ENCODE assay signal across 21 cellular contexts in the genomic region with DNA sequence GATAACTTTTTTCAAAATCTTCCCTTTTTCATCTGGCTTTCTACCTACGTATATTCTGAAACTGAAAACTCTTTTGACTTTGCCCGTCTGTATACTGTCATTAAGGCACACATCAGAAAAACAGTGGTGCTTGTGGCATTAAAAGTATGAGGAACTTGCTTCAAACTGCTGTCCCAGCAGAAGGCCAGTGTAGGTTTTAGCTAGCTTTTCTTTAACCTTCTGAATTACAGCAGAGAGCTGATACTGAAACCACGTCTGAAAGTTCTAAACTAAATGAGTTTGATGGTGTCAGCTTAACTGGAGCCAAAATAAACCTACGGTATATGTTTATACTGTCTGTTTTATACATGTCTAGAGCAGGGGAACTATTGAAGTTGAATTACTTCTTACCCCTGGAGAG.
DNase-seq lines count a peak whose midpoint lies in the region; ATAC-seq, FAIRE-seq and TF ChIP-seq lines count a peak whose summit lies in the region.
"Had no signal": no experiment of that assay in that cellular context is flagged by ENCODE, and none has a peak within 500 bp of the region (broad histone marks: within the 10 kb centered on the region; RNA-seq: fewer than 3 reads in every experiment).

No MANE protein-coding gene starts in this region.

- no peaks in the 10 kb centered on the region for H4K20me1 ChIP-seq in astrocyte (ENCODE audit: insufficient read depth, low read length)
- H4K20me1 ChIP-seq: BLaER1 treated with 17β-estradiol and CSF1 and Interleukin-3, amounts not matched to agents 10 nM and 100 nM had no signal

- H3K27ac ChIP-seq in astrocyte (ENCODE audit: low read depth, low read length) (no peak overlapping the region), caudate nucleus (ENCODE audit: low read depth, low read length) (no peak overlapping the region), spleen (no peak overlapping the region)
- H3K27ac ChIP-seq: BLaER1 treated with 17β-estradiol and CSF1 and Interleukin-3, amounts not matched to agents 10 nM and 100 nM; gastrocnemius medialis; uterus had no signal

- DNase-seq in astrocyte (ENCODE audit: low read depth) (no peak), nephron progenitor cell (no peak), caudate nucleus (lab: John Stamatoyannopoulos, UW) (no peak), spleen (no peak)
- DNase-seq in activated CD4-positive, alpha-beta T cell treated with anti-CD3 and anti-CD28 coated beads for 48 hours: no peak
- DNase-seq: activated CD4-positive, alpha-beta T cell treated with anti-CD3 and anti-CD28 coated beads, Interleukin-2, amount 50 U/mL, for 1 hour; EL; gastrocnemius medialis; NCI-H146; NCI-H510A; stimulated activated CD4-positive, alpha-beta T cell treated with anti-CD3 and anti-CD28 coated beads, Interleukin-4, amount 100 ng/mL, for 1 hour; T-helper 17 cell; uterus had no signal

- intact Hi-C loops in spleen (cut with DNase I; ENCODE audit: low total_unique reads): no loop called here

- TF ChIP-seq CTCF in astrocyte (IDR thresholded peaks at IDR 0.05; ENCODE audit: insufficient read depth, low read depth, low read length): no peak
- TF ChIP-seq CTCF in nephron progenitor cell (IDR thresholded peaks at IDR 0.05): no peak
- no peak for TF ChIP-seq CTCF in spleen (IDR thresholded peaks at IDR 0.05 in 8 of 11, conservative IDR thresholded peaks at IDR 0.05 in 3 of 11)

- H3K79me2 ChIP-seq in astrocyte (ENCODE audit: insufficient read depth, low read length): no peaks in the 10 kb centered on the region

- H3K4me1 ChIP-seq in astrocyte (ENCODE audit: insufficient read depth, low read length): no peaks in the 10 kb centered on the region
- no peaks in the 10 kb centered on the region for H3K4me1 ChIP-seq in spleen
- H3K4me1 ChIP-seq: BLaER1 treated with 17β-estradiol and CSF1 and Interleukin-3, amounts not matched to agents 10 nM and 100 nM; gastrocnemius medialis; uterus had no signal

- H3K27me3 Mint-ChIP-seq in astrocyte (ENCODE audit: low read depth, unreplicated experiment) (no peaks in the 10 kb centered on the region), nephron progenitor cell (ENCODE audit: low read depth, poor library complexity) (no peaks in the 10 kb centered on the region)
- H3K27me3 Mint-ChIP-seq: brain; IgD-negative memory B cell; stimulated activated memory B cell treated with anti-CD40 and anti-IgM and Interleukin-4, amounts not matched to agents 10 μg/mL and 1 μg/mL and 100 μg/mL, for 72 hours; T-helper 17 cell had no signal

- H3K4me2 ChIP-seq in astrocyte (ENCODE audit: low read length): no peak overlapping the region
- H3K4me2 ChIP-seq: BLaER1 treated with 17β-estradiol and CSF1 and Interleukin-3, amounts not matched to agents 10 nM and 100 nM had no signal

- H2AFZ ChIP-seq in astrocyte (ENCODE audit: low read depth, low read length): peak overlapping the region; percentile 65

- H3K27me3 ChIP-seq in astrocyte (ENCODE audit: insufficient read depth, low read length): no peaks in the 10 kb centered on the region
- no peaks in the 10 kb centered on the region for H3K27me3 ChIP-seq in spleen (replicated peaks in 1 of 7)
- H3K27me3 ChIP-seq: BLaER1 treated with 17β-estradiol and CSF1 and Interleukin-3, amounts not matched to agents 10 nM and 100 nM; gastrocnemius medialis; uterus had no signal

- no peak overlapping the region for H3K27ac Mint-ChIP-seq in astrocyte (ENCODE audit: unreplicated experiment)
- peak overlapping the region; percentile 88 for H3K27ac Mint-ChIP-seq in nephron progenitor cell
- H3K27ac Mint-ChIP-seq: activated T-helper 2 cell treated with anti-CD3 and anti-CD28 coated beads, Interferon-gamma antibody, Interleukin-2, Interleukin-4, amounts not matched to agents 10 μg/mL and 5 μg/mL and 100 μg/mL, durations not matched to agents 14 hours and 24 hours and 36 hours; brain; IgD-negative memory B cell; stimulated activated memory B cell treated with anti-CD40 and anti-IgM and Interleukin-4, amounts not matched to agents 10 μg/mL and 1 μg/mL and 100 μg/mL, for 72 hours; T-helper 17 cell had no signal

- no peaks in the 10 kb centered on the region for H3K9me3 ChIP-seq in astrocyte (ENCODE audit: insufficient read depth, low read depth, low read length)
- no peaks in the 10 kb centered on the region for H3K9me3 ChIP-seq in spleen
- H3K9me3 ChIP-seq: BLaER1 treated with 17β-estradiol and CSF1 and Interleukin-3, amounts not matched to agents 10 nM and 100 nM; gastrocnemius medialis; uterus had no signal

- no peak for FAIRE-seq in astrocyte (lab: Jason Lieb, UNC)

- H3K4me3 Mint-ChIP-seq in astrocyte (ENCODE audit: unreplicated experiment) (no peak overlapping the region), nephron progenitor cell (no peak overlapping the region)
- H3K4me3 Mint-ChIP-seq: brain; IgD-negative memory B cell; stimulated activated memory B cell treated with anti-CD40 and anti-IgM and Interleukin-4, amounts not matched to agents 10 μg/mL and 1 μg/mL and 100 μg/mL, for 72 hours; T-helper 17 cell had no signal

- H3K9me3 Mint-ChIP-seq in astrocyte (ENCODE audit: unreplicated experiment) (no peaks in the 10 kb centered on the region), nephron progenitor cell (no peaks in the 10 kb centered on the region)
- H3K9me3 Mint-ChIP-seq: activated T-helper 2 cell treated with anti-CD3 and anti-CD28 coated beads, Interferon-gamma antibody, Interleukin-2, Interleukin-4, amounts not matched to agents 10 μg/mL and 5 μg/mL and 100 μg/mL, durations not matched to agents 14 hours and 24 hours and 36 hours; brain; IgD-negative memory B cell; stimulated activated memory B cell treated with anti-CD40 and anti-IgM and Interleukin-4, amounts not matched to agents 10 μg/mL and 1 μg/mL and 100 μg/mL, for 72 hours had no signal

- no peaks in the 10 kb centered on the region for H3K36me3 Mint-ChIP-seq in astrocyte (ENCODE audit: low read depth, unreplicated experiment)
- H3K36me3 Mint-ChIP-seq in nephron progenitor cell (ENCODE audit: low read depth): no peaks in the 10 kb centered on the region
- H3K36me3 Mint-ChIP-seq: brain; IgD-negative memory B cell; stimulated activated memory B cell treated with anti-CD40 and anti-IgM and Interleukin-4, amounts not matched to agents 10 μg/mL and 1 μg/mL and 100 μg/mL, for 72 hours had no signal

- no peak overlapping the region for H3K9ac ChIP-seq in astrocyte (ENCODE audit: low read length)
- H3K9ac ChIP-seq: BLaER1 treated with 17β-estradiol and CSF1 and Interleukin-3, amounts not matched to agents 10 nM and 100 nM had no signal

- 60 to 76% (median 68%) methylated on average over 4 of the region's 4 CpGs for WGBS in spleen, 5 donors

- no peak overlapping the region for H3K4me3 ChIP-seq in astrocyte (ENCODE audit: insufficient read depth, low read depth, low read length)
- no peak overlapping the region for H3K4me3 ChIP-seq in spleen
- H3K4me3 ChIP-seq: BLaER1 treated with 17β-estradiol and CSF1 and Interleukin-3, amounts not matched to agents 10 nM and 100 nM; gastrocnemius medialis; uterus had no signal

- H3K36me3 ChIP-seq in astrocyte (ENCODE audit: insufficient read depth, low read length) (no peaks in the 10 kb centered on the region), spleen (no peaks in the 10 kb centered on the region)
- H3K36me3 ChIP-seq: BLaER1 treated with 17β-estradiol and CSF1 and Interleukin-3, amounts not matched to agents 10 nM and 100 nM; gastrocnemius medialis; uterus had no signal

- ATAC-seq in GM18868 (IDR thresholded peaks at IDR 0.05; ENCODE audit: unreplicated experiment) (peak; percentile 78), HG03432 (IDR thresholded peaks at IDR 0.05; ENCODE audit: unreplicated experiment) (peak; percentile 86), GM19467 (IDR thresholded peaks at IDR 0.05; ENCODE audit: unreplicated experiment) (no peak)
- ATAC-seq: gastrocnemius medialis; stimulated activated memory B cell treated with anti-CD40 and anti-IgM and Interleukin-4, amounts not matched to agents 10 μg/mL and 1 μg/mL and 100 μg/mL, for 72 hours; T-helper 17 cell had no signal

- H3K4me1 Mint-ChIP-seq in astrocyte (ENCODE audit: low read depth, unreplicated experiment) (no peaks in the 10 kb centered on the region), nephron progenitor cell (peaks cover 32% of the 10 kb centered on the region)
- H3K4me1 Mint-ChIP-seq: brain; IgD-negative memory B cell; stimulated activated memory B cell treated with anti-CD40 and anti-IgM and Interleukin-4, amounts not matched to agents 10 μg/mL and 1 μg/mL and 100 μg/mL, for 72 hours had no signal

- TF ChIP-seq POLR2A in spleen (IDR thresholded peaks at IDR 0.05): no peak
